In genomic region chr7:84261509-84261908, GRCh38 we compare ENCODE assay signal across 25 cellular contexts.
"Had no signal": no experiment of that assay in that cellular context is flagged by ENCODE, and none has a peak within 500 bp of the region (broad histone marks: within the 10 kb centered on the region; RNA-seq: fewer than 3 reads in every experiment).

No MANE protein-coding gene starts in this region.

- H3K27ac ChIP-seq: ascending aorta, body of pancreas had no signal

- H3K4me3 ChIP-seq: ascending aorta, body of pancreas had no signal

- H3K4me1 ChIP-seq: ascending aorta, body of pancreas had no signal

- H3K27me3 ChIP-seq: ascending aorta, body of pancreas had no signal

- FAIRE-seq: bronchial epithelial cell, RCC 7860 had no signal

- ATAC-seq: activated naive CD4-positive, alpha-beta T cell treated with anti-CD3 and anti-CD28 coated beads, Interleukin-2, amount 50 U/mL, for 72 hours; activated naive CD8-positive, alpha-beta T cell treated with anti-CD3 and anti-CD28 coated beads, Interleukin-2, amount 50 U/mL, for 24 hours; body of pancreas; PC-3; T-helper 17 cell; WTC11 had no signal

- H3K36me3 ChIP-seq: ascending aorta had no signal

- H3K9me3 ChIP-seq: ascending aorta, body of pancreas had no signal

- DNase-seq: activated CD4-positive, alpha-beta memory T cell treated with anti-CD3 and anti-CD28 coated beads for 36 hours; activated CD4-positive, alpha-beta T cell treated with anti-CD3 and anti-CD28 coated beads, Interleukin-2, amount 10 ng/mL, durations not matched to agents 7 days and 5 days; activated CD8-positive, alpha-beta memory T cell treated with anti-CD3 and anti-CD28 coated beads for 24 hours; activated effector memory CD4-positive, alpha-beta T cell treated with anti-CD3 and anti-CD28 coated beads, Interleukin-2, amount 50 U/mL, for 16 hours; activated naive CD4-positive, alpha-beta T cell treated with Interleukin-2 at 50 U/mL for 16 hours; activated naive CD8-positive, alpha-beta T cell treated with anti-CD3 and anti-CD28 coated beads, Interleukin-2, amount 50 U/mL, for 24 hours; activated T-cell treated with anti-CD3 and anti-CD28 coated beads, Interleukin-2, amount 50 U/mL, for 4 hours; amniotic stem cell; body of pancreas; central memory CD4-positive, alpha-beta T cell; KBM-7; NCI-H1092; NCI-H1417; NCI-H1930; NCI-H345; NCI-H524; PC-3; SIG-M5; T-helper 17 cell; T-helper 9 cell had no signal
